ENCODE assay signal across 8 cellular contexts in genomic region chr4:118424062-118424461, GRCh38.
DNase-seq lines count a peak whose midpoint lies in the region; ATAC-seq, FAIRE-seq and TF ChIP-seq lines count a peak whose summit lies in the region.
"Not testable (repeated sequence)": the region's sequence is repeated elsewhere in the genome, so short reads cannot be mapped to it uniquely, and the experiment has no call there.

No MANE protein-coding gene starts in this region.

- TF ChIP-seq CTCF in A549 (IDR thresholded peaks at IDR 0.05), result peak; percentile 24; the same call in 1 of the 3 replicates
- TF ChIP-seq CTCF in GM13976 (IDR thresholded peaks at IDR 0.05; ENCODE audit: borderline replicate concordance, control extremely low read depth, extremely low read depth, insufficient read depth, missing control alignments), result peak; percentile 23
- peak; percentile 55 for TF ChIP-seq CTCF in epithelial cell of esophagus (IDR thresholded peaks at IDR 0.05; ENCODE audit: insufficient read depth, low read depth, low read length, missing control alignments)

- not testable (repeated sequence) for H3K9me3 ChIP-seq in A549; small intestine (ENCODE audit: control insufficient read depth, low read depth)

- not testable (repeated sequence) for FAIRE-seq in A549 (lab: Jason Lieb, UNC); small intestine (lab: Jason Lieb, UNC)

- DNase-seq in A549 (ENCODE audit: low read depth in 1 of 2, low spot score in 1 of 2) (peak in 1 of 2 experiments; percentile 14), NCI-H2171 (lab: John Stamatoyannopoulos, UW) (peak; percentile 1), T-helper 2 cell (peak in 3 of 5 experiments; percentile 1 to 66 (median 5)), activated T-helper 1 cell treated with Interleukin-2 at 50 U/mL for 16 hours (ENCODE audit: low read depth) (peak; percentile 4), epithelial cell of esophagus (ENCODE audit: low read depth) (peak; percentile 62), left lobe of liver (ENCODE audit: low spot score) (peak; percentile 62), small intestine (peak; percentile 2)
- not testable (repeated sequence) for DNase-seq in GM13976 (ENCODE audit: low spot score)

- H3K4me3 ChIP-seq in A549; epithelial cell of esophagus (ENCODE audit: low read length); small intestine (ENCODE audit: low read depth in 1 of 2, low read length in 2 of 2): not testable (repeated sequence)

- not testable (repeated sequence) for H3K36me3 ChIP-seq in small intestine (ENCODE audit: control insufficient read depth in 2 of 2, insufficient read depth in 2 of 2, low read length in 2 of 2)

- H3K4me1 ChIP-seq in A549; small intestine (ENCODE audit: control insufficient read depth in 2 of 2, insufficient read depth in 1 of 2, low read depth in 1 of 2, low read length in 1 of 2): not testable (repeated sequence)

- H3K27ac ChIP-seq in A549; small intestine (ENCODE audit: low read depth in 1 of 2, low read length in 1 of 2): not testable (repeated sequence)

- H3K27me3 ChIP-seq in small intestine (ENCODE audit: control insufficient read depth in 2 of 2, insufficient read depth in 2 of 2, low read length in 2 of 2), result not testable (repeated sequence)

- POLR2A ChIA-PET in A549 (lab: Yijun Ruan, JAX), result not testable (repeated sequence)

- TF ChIP-seq EP300 in A549 (IDR thresholded peaks at IDR 0.05), result not testable (repeated sequence)

- not testable (repeated sequence) for TF ChIP-seq POLR2A in A549 (IDR thresholded peaks at IDR 0.05; ENCODE audit: low read length)

- in situ Hi-C loops in GM13976 (cut with MboI; ENCODE audit: low sequenced_read_pairs, unreplicated experiment), result not testable (repeated sequence)

- TF ChIP-seq RAD21 in A549 (conservative IDR thresholded peaks at IDR 0.05 in 1 of 2, IDR thresholded peaks at IDR 0.05 in 1 of 2), result peak; percentile 45 to 65; a peak in 3 of 5 replicates

- ATAC-seq in A549, left lobe of liver: not testable (repeated sequence)

- CTCF ChIA-PET in A549 (lab: Yijun Ruan, JAX), result interaction anchor here (0.6 to 1.6 kb wide), 5 partner anchors 9 to 256 kb away, joined by 3 to 12 read pairs (median 3); no protein-coding TSS in a partner anchor

- WGBS in A549 (ENCODE audit: missing lambda C conversion rate), result 2% methylated on average over 4 of the region's 5 CpGs
- WGBS in small intestine, 3 donors, result 0 to 17% (median 6%) methylated on average over 4 to 5 of the region's 5 CpGs

- H3K4me2 ChIP-seq in A549, result 0 out of 3 replicates have a peak overlapping the region, but pooled peaks have one; percentile 32
